21 cellular contexts compared by ENCODE assay signal in the genomic region with DNA sequence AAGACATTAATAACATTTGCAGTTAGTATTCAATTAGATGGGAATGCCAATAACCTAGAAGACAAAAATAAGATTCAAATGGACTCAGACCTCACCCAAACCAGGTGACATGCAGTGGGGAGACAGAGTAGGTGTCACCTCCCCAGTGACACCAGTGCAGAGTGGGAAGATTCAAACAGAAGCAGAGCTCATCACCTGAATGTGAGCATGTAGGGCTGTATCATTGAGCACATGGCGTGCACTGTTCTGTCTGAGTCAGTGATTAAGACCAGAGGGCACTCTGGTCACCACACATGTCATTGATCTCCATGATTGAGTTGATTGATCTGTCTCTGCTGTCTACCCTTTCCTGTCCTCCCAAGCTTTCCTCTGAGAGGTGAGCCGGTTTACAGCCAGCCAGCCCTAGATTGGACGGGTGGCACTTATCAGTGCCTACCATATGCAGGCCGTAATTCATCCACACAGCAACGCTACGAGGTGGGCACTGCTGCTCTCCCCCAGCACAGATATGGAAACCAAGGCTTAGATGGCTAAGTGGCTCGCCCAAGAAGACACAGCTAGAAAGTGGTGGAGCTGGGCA. TPM values are rescaled to one million over a fixed set of nuclear protein-coding genes. Genes with fewer than 3 reads are reported as not detected.
"Had no signal": no experiment of that assay in that cellular context is flagged by ENCODE, and none has a peak within 500 bp of the region (broad histone marks: within the 10 kb centered on the region; RNA-seq: fewer than 3 reads in every experiment).

No MANE protein-coding gene starts in this region.

- H3K27ac Mint-ChIP-seq: activated CD8-positive, alpha-beta T cell treated with anti-CD3 and anti-CD28 coated beads, Interleukin-2, amount 10 ng/mL, durations not matched to agents 7 days and 5 days; activated naive CD8-positive, alpha-beta T cell treated with anti-CD3 and anti-CD28 coated beads, Interleukin-2, amount 10 ng/mL, durations not matched to agents 7 days and 5 days; T-helper 17 cell had no signal

- H3K27me3 ChIP-seq: adrenal gland, breast epithelium had no signal

- H3K4me1 Mint-ChIP-seq: T-helper 17 cell had no signal

- FAIRE-seq: TTC549 had no signal

- DNase-seq: activated CD4-positive, alpha-beta T cell treated with anti-CD3 and anti-CD28 coated beads for 48 hours; activated CD4-positive, alpha-beta T cell treated with anti-CD3 and anti-CD28 coated beads, Interleukin-2, amount 50 U/mL, for 4 hours; activated CD4-positive, CD25-positive, alpha-beta regulatory T cell treated with anti-CD3 and anti-CD28 coated beads, Interleukin-2, amount 50 U/mL, for 72 hours; activated CD8-positive, alpha-beta memory T cell treated with anti-CD3 and anti-CD28 coated beads, Interleukin-2, amount 50 U/mL, for 48 hours; activated CD8-positive, alpha-beta T cell treated with anti-CD3 and anti-CD28 coated beads, Interleukin-2, amount 10 ng/mL, durations not matched to agents 7 days and 5 days; activated naive CD4-positive, alpha-beta T cell treated with anti-CD3 and anti-CD28 coated beads, Interleukin-2, amount 50 U/mL, for 16 hours; activated naive CD8-positive, alpha-beta T cell treated with anti-CD3 and anti-CD28 coated beads, Interleukin-2, amount 10 ng/mL, durations not matched to agents 7 days and 5 days; activated T-cell treated with anti-CD3 and anti-CD28 coated beads, Interleukin-2, amount 50 U/mL, for 1 hour; adrenal gland; anterior cingulate cortex; Kasumi-1; NCI-H1930; NCI-H2227 treated with DMSO at 0.1 percent for 48 hours; NCI-H446 treated with DMSO at 0.1 percent for 48 hours; NCI-H526 treated with DMSO at 0.1 percent for 48 hours; PC-3; SHP77 treated with DMSO at 0.1 percent for 48 hours; T-helper 17 cell; T-helper 9 cell had no signal

- ATAC-seq: activated CD8-positive, alpha-beta T cell treated with anti-CD3 and anti-CD28 coated beads, Interleukin-2, amount 10 ng/mL, durations not matched to agents 7 days and 5 days; PC-3; T-helper 17 cell had no signal

- H3K4me1 ChIP-seq: breast epithelium had no signal

- H3K9me3 Mint-ChIP-seq: activated naive CD8-positive, alpha-beta T cell treated with anti-CD3 and anti-CD28 coated beads, Interleukin-2, amount 10 ng/mL, durations not matched to agents 7 days and 5 days had no signal

- H3K36me3 Mint-ChIP-seq: activated naive CD8-positive, alpha-beta T cell treated with anti-CD3 and anti-CD28 coated beads, Interleukin-2, amount 10 ng/mL, durations not matched to agents 7 days and 5 days had no signal

- H3K4me3 Mint-ChIP-seq: activated CD8-positive, alpha-beta T cell treated with anti-CD3 and anti-CD28 coated beads, Interleukin-2, amount 10 ng/mL, durations not matched to agents 7 days and 5 days; activated naive CD8-positive, alpha-beta T cell treated with anti-CD3 and anti-CD28 coated beads, Interleukin-2, amount 10 ng/mL, durations not matched to agents 7 days and 5 days; T-helper 17 cell had no signal

- H3K36me3 ChIP-seq: adrenal gland, breast epithelium had no signal

- H3K9me3 ChIP-seq: adrenal gland, breast epithelium had no signal

- H3K4me3 ChIP-seq: adrenal gland, breast epithelium had no signal

- H3K27ac ChIP-seq: breast epithelium had no signal

RNA-seq across cellular contexts. Expression of gene RHBDL3, which starts 34.0 kb away (rescaled TPM):
- total RNA-seq: PC-3 had no signal
